8 cellular contexts compared by ENCODE assay signal in the genomic region with DNA sequence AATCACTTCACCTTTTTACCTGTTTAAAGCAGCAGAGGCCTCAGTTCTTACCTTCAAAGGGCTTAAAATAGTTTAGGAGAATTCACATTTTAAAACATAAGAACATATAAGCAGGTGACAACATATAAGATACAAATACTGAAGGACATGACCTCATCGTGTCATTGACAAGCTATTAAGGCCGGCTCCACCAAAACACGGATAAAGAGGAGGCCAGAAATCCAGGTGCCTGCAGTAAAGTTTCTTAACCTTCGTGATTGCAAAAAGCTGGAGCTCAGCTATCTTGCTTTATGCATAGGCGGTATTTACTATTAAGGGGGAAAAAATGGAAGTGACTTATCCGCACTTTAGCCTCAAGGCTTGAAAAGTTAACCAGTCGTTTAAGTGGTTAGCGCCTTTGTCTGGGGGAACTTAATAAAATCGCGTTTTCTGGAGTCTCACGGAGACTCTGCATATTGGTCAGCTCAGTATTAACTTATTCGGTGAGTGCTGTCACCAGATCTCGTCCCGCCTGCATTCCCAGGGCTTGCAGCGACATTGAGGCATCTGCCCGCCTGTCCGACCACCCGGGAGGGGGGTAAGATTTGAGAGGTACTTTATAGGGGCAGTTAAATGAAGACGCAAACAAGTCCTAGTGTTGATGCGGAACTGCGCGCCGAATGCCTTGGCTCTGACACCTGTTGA. TPM values are rescaled to one million over a fixed set of nuclear protein-coding genes. Genes with fewer than 3 reads are reported as not detected.
A peak's percentile ranks its signal among the peaks of the same experiment; 100 is the strongest.
DNase-seq lines count a peak whose midpoint lies in the region; TF ChIP-seq lines count a peak whose summit lies in the region.

No MANE protein-coding gene starts in this region.

- no CpG with 5 or more reads among the region's 23 CpGs for WGBS in neuronal stem cell (ENCODE audit: extremely low coverage in 2 of 2, insufficient read length in 2 of 2, insufficient replicate concordance in 1 of 2), 2 donors

- H2AK5ac ChIP-seq in neuronal stem cell (ENCODE audit: low read depth, low read length), result no peak overlapping the region

- H3K4me3 Mint-ChIP-seq in CD14-positive monocyte, result no peak overlapping the region

- H3K18ac ChIP-seq in neuronal stem cell (ENCODE audit: low read length), result peak overlapping the region; percentile 71

- H3K4me1 ChIP-seq in neuronal stem cell (ENCODE audit: control insufficient read depth in 2 of 2, insufficient read depth in 1 of 2, low read depth in 1 of 2, low read length in 2 of 2), result peaks cover 15 to 20% of the 10 kb centered on the region in 2 donors

- H3K27me3 Mint-ChIP-seq in CD14-positive monocyte (ENCODE audit: low read depth in 3 of 3), result peaks cover 0 to 2% (median 1%) of the 10 kb centered on the region in 3 donors

- peaks cover 20 to 22% of the 10 kb centered on the region in 2 donors for H3K36me3 Mint-ChIP-seq in CD14-positive monocyte

- H3K14ac ChIP-seq in neuronal stem cell (ENCODE audit: low read length), result no peak overlapping the region

- no peaks in the 10 kb centered on the region for H3K9me3 Mint-ChIP-seq in CD14-positive monocyte

- H3K23ac ChIP-seq in neuronal stem cell (ENCODE audit: low read depth, low read length, poor library complexity), result no peak overlapping the region

- H3K9me3 ChIP-seq in neuronal stem cell (replicated peaks in 1 of 2; ENCODE audit: control insufficient read depth in 2 of 2, insufficient read depth in 1 of 2, low read depth in 1 of 2, low read length in 2 of 2), result peaks cover 0 to 6% of the 10 kb centered on the region in 2 donors

- peak overlapping the region; percentile 88 for H4K8ac ChIP-seq in neuronal stem cell (ENCODE audit: low read depth, low read length)

- H3K4me1 Mint-ChIP-seq in CD14-positive monocyte, result peaks cover 31% of the 10 kb centered on the region

- peak overlapping the region; percentile 45 for H3K4me2 ChIP-seq in neuronal stem cell (ENCODE audit: insufficient read depth, low read length, poor library complexity, severe bottlenecking)

- no peak overlapping the region for H4K91ac ChIP-seq in neuronal stem cell (ENCODE audit: low read depth, low read length, poor library complexity)

- H3K79me1 ChIP-seq in neuronal stem cell (ENCODE audit: low read depth, low read length), result peaks cover 11% of the 10 kb centered on the region

- peak overlapping the region; percentile 60 for H3K4ac ChIP-seq in neuronal stem cell (ENCODE audit: low read length)

- TF ChIP-seq CTCF in NB4 (IDR thresholded peaks at IDR 0.05; ENCODE audit: low read depth, low read length) (no peak), choroid plexus epithelial cell (conservative IDR thresholded peaks at IDR 0.05; ENCODE audit: low read depth, low read length) (no peak), CD14-positive monocyte (IDR thresholded peaks at IDR 0.05) (no peak)

- peak overlapping the region; percentile 37 for H3K9ac ChIP-seq in neuronal stem cell (ENCODE audit: low read depth, low read length, poor library complexity)

- no peak overlapping the region for H2BK12ac ChIP-seq in neuronal stem cell (ENCODE audit: low read length)

- no peaks in the 10 kb centered on the region for H3K27me3 ChIP-seq in neuronal stem cell (ENCODE audit: control insufficient read depth in 3 of 3, insufficient read depth in 3 of 3, low read depth in 1 of 3, low read length in 3 of 3)

- H3K27ac Mint-ChIP-seq in CD14-positive monocyte, result no peak overlapping the region

- peak overlapping the region; percentile 87 for H3K27ac ChIP-seq in neuronal stem cell (replicated peaks; ENCODE audit: low read length)

- DNase-seq in DMS53 (lab: John Stamatoyannopoulos, UW) (peak; percentile 73), NB4 (ENCODE audit: low read depth) (peak; percentile 48), choroid plexus epithelial cell (ENCODE audit: low read depth) (peak; percentile 13), neuronal stem cell (ENCODE audit: low spot score) (no peak), amniotic stem cell (lab: John Stamatoyannopoulos, UW) (no peak), CD14-positive monocyte (ENCODE audit: low spot score) (no peak)
- no peak for DNase-seq in central memory CD4-positive, alpha-beta T cell
- no peak for DNase-seq in activated CD8-positive, alpha-beta memory T cell treated with anti-CD3 and anti-CD28 coated beads, Interleukin-2, amount 50 U/mL, for 4 hours

- H3K4me3 ChIP-seq in NB4 (ENCODE audit: low read depth, low read length), result peak overlapping the region; percentile 69
- peak overlapping the region; percentile 68 for H3K4me3 ChIP-seq in choroid plexus epithelial cell (ENCODE audit: low read depth, low read length)
- H3K4me3 ChIP-seq in neuronal stem cell (ENCODE audit: low read length in 2 of 2), result peak overlapping the region; percentile 57 to 68

- peak overlapping the region; percentile 55 for H2AFZ ChIP-seq in neuronal stem cell (ENCODE audit: low read length)

- intact Hi-C loops in CD14-positive monocyte (cut with micrococcal nuclease), result loop anchor here (1.0 to 5.0 kb wide), 3 partner anchors 26 to 121 kb away; a partner anchor contains a TSS

- no peak for TF ChIP-seq POLR2A in NB4 (IDR thresholded peaks at IDR 0.05; ENCODE audit: extremely low read depth, insufficient read length)

- no peak overlapping the region for H2BK5ac ChIP-seq in neuronal stem cell (ENCODE audit: low read length)

- H3K36me3 ChIP-seq in neuronal stem cell (replicated peaks in 1 of 2; ENCODE audit: control insufficient read depth in 2 of 2, insufficient read depth in 2 of 2, low read length in 2 of 2), result peaks cover 19 to 26% of the 10 kb centered on the region in 2 donors

- peak overlapping the region; percentile 25 for H2BK120ac ChIP-seq in neuronal stem cell (ENCODE audit: low read depth, low read length)

- no peak overlapping the region for H2BK15ac ChIP-seq in neuronal stem cell (ENCODE audit: low read length)

RNA-seq across cellular contexts. Expression of a gene that starts 1.1 kb away (rescaled TPM):
- 27.3 TPM for polyA plus RNA-seq in neuronal stem cell (2013, experiment 1 of 2)
- polyA plus RNA-seq in neuronal stem cell (2013, experiment 2 of 2), result 27.4 TPM
- 10 to 100 TPM; 15.1 to 22.7 TPM for polyA plus RNA-seq in CD14-positive monocyte

RNA-seq across cellular contexts. Expression of a gene that starts 42.7 kb away (rescaled TPM):
- polyA plus RNA-seq in neuronal stem cell (2013, experiment 1 of 2), result 0.22 TPM
- 0.35 TPM for polyA plus RNA-seq in neuronal stem cell (2013, experiment 2 of 2)
- polyA plus RNA-seq in CD14-positive monocyte, result not detected

RNA-seq across cellular contexts. Expression of a gene that starts 44.8 kb away (rescaled TPM):
- polyA plus RNA-seq in neuronal stem cell (2013, experiment 1 of 2), result 0.46 TPM
- 0.42 TPM for polyA plus RNA-seq in neuronal stem cell (2013, experiment 2 of 2)
- not detected for polyA plus RNA-seq in CD14-positive monocyte

RNA-seq across cellular contexts. Expression of a gene that starts 57.4 kb away (rescaled TPM):
- 66.1 TPM for polyA plus RNA-seq in neuronal stem cell (2013, experiment 1 of 2)
- polyA plus RNA-seq in neuronal stem cell (2013, experiment 2 of 2), result 65.0 TPM
- 10 to 100 TPM; 25.6 to 27.2 TPM for polyA plus RNA-seq in CD14-positive monocyte

Comparison
In these comparisons a context has a peak if more than half of its experiments do, and no peak if none do; other contexts are left out.
1. DNase-seq: peak in DMS53 (single experiment), NB4 (single experiment) and choroid plexus epithelial cell (single experiment); none in neuronal stem cell (single experiment), amniotic stem cell (single experiment), CD14-positive monocyte (single experiment), central memory CD4-positive, alpha-beta T cell (single experiment) and activated CD8-positive, alpha-beta memory T cell treated with anti-CD3 and anti-CD28 coated beads, Interleukin-2, amount 50 U/mL, for 4 hours (single experiment).
2. Peak in every context shown above with its lines, with median percentiles within 50 percentile points of each other: H3K4me3 ChIP-seq.